ENCODE assay signal across 1 cellular context in the genomic region with DNA sequence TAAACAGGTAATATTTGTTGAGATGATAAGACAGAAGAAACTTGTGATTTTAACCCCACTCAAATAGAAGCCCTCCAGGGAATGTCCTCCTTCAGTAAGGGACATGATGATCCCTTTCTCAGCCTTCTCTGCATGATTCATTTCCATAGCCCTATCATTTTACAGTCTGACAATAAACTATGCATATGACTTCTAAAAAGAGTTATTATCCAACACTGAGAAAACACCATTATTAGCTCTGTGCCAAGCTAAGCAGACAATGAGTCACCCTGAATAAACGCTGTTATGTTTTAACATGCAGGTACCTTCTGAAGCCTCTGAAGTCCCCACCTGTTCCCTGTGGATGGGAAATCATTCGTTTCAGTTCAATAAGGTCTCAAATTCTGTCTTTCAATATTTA.
TF ChIP-seq lines count a peak whose summit lies in the region.

No MANE protein-coding gene starts in this region.

TF ChIP-seq in HepG2, 621 proteins besides CTCF, POLR2A, EP300 and RAD21 (continued from another document and continues in another):
- TF ChIP-seq, protein P1, sequence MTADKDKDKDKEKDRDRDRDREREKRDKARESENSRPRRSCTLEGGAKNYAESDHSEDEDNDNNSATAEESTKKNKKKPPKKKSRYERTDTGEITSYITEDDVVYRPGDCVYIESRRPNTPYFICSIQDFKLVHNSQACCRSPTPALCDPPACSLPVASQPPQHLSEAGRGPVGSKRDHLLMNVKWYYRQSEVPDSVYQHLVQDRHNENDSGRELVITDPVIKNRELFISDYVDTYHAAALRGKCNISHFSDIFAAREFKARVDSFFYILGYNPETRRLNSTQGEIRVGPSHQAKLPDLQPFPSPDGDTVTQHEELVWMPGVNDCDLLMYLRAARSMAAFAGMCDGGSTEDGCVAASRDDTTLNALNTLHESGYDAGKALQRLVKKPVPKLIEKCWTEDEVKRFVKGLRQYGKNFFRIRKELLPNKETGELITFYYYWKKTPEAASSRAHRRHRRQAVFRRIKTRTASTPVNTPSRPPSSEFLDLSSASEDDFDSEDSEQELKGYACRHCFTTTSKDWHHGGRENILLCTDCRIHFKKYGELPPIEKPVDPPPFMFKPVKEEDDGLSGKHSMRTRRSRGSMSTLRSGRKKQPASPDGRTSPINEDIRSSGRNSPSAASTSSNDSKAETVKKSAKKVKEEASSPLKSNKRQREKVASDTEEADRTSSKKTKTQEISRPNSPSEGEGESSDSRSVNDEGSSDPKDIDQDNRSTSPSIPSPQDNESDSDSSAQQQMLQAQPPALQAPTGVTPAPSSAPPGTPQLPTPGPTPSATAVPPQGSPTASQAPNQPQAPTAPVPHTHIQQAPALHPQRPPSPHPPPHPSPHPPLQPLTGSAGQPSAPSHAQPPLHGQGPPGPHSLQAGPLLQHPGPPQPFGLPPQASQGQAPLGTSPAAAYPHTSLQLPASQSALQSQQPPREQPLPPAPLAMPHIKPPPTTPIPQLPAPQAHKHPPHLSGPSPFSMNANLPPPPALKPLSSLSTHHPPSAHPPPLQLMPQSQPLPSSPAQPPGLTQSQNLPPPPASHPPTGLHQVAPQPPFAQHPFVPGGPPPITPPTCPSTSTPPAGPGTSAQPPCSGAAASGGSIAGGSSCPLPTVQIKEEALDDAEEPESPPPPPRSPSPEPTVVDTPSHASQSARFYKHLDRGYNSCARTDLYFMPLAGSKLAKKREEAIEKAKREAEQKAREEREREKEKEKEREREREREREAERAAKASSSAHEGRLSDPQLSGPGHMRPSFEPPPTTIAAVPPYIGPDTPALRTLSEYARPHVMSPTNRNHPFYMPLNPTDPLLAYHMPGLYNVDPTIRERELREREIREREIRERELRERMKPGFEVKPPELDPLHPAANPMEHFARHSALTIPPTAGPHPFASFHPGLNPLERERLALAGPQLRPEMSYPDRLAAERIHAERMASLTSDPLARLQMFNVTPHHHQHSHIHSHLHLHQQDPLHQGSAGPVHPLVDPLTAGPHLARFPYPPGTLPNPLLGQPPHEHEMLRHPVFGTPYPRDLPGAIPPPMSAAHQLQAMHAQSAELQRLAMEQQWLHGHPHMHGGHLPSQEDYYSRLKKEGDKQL (CRISPR knock-in tag; IDR thresholded peaks at IDR 0.05; ENCODE audit: low read depth): peak; percentile 52; the same call in 1 of the 2 replicates
- no peak for TF ChIP-seq NCOA1 (CRISPR knock-in tag; IDR thresholded peaks at IDR 0.05)
- no peak for TF ChIP-seq ESRRA (CRISPR knock-in tag; IDR thresholded peaks at IDR 0.05; ENCODE audit: low read depth)
- TF ChIP-seq, protein P2, sequence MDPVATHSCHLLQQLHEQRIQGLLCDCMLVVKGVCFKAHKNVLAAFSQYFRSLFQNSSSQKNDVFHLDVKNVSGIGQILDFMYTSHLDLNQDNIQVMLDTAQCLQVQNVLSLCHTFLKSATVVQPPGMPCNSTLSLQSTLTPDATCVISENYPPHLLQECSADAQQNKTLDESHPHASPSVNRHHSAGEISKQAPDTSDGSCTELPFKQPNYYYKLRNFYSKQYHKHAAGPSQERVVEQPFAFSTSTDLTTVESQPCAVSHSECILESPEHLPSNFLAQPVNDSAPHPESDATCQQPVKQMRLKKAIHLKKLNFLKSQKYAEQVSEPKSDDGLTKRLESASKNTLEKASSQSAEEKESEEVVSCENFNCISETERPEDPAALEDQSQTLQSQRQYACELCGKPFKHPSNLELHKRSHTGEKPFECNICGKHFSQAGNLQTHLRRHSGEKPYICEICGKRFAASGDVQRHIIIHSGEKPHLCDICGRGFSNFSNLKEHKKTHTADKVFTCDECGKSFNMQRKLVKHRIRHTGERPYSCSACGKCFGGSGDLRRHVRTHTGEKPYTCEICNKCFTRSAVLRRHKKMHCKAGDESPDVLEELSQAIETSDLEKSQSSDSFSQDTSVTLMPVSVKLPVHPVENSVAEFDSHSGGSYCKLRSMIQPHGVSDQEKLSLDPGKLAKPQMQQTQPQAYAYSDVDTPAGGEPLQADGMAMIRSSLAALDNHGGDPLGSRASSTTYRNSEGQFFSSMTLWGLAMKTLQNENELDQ (CRISPR knock-in tag; IDR thresholded peaks at IDR 0.05; ENCODE audit: borderline replicate concordance): no peak
- no peak for TF ChIP-seq CHD4 (IDR thresholded peaks at IDR 0.05; ENCODE audit: borderline replicate concordance, low read length)
- no peak for TF ChIP-seq ISL2 (CRISPR knock-in tag; IDR thresholded peaks at IDR 0.05)
- no peak for TF ChIP-seq HNF4A (CRISPR knock-in tag; IDR thresholded peaks at IDR 0.05)
- TF ChIP-seq, protein P3, sequence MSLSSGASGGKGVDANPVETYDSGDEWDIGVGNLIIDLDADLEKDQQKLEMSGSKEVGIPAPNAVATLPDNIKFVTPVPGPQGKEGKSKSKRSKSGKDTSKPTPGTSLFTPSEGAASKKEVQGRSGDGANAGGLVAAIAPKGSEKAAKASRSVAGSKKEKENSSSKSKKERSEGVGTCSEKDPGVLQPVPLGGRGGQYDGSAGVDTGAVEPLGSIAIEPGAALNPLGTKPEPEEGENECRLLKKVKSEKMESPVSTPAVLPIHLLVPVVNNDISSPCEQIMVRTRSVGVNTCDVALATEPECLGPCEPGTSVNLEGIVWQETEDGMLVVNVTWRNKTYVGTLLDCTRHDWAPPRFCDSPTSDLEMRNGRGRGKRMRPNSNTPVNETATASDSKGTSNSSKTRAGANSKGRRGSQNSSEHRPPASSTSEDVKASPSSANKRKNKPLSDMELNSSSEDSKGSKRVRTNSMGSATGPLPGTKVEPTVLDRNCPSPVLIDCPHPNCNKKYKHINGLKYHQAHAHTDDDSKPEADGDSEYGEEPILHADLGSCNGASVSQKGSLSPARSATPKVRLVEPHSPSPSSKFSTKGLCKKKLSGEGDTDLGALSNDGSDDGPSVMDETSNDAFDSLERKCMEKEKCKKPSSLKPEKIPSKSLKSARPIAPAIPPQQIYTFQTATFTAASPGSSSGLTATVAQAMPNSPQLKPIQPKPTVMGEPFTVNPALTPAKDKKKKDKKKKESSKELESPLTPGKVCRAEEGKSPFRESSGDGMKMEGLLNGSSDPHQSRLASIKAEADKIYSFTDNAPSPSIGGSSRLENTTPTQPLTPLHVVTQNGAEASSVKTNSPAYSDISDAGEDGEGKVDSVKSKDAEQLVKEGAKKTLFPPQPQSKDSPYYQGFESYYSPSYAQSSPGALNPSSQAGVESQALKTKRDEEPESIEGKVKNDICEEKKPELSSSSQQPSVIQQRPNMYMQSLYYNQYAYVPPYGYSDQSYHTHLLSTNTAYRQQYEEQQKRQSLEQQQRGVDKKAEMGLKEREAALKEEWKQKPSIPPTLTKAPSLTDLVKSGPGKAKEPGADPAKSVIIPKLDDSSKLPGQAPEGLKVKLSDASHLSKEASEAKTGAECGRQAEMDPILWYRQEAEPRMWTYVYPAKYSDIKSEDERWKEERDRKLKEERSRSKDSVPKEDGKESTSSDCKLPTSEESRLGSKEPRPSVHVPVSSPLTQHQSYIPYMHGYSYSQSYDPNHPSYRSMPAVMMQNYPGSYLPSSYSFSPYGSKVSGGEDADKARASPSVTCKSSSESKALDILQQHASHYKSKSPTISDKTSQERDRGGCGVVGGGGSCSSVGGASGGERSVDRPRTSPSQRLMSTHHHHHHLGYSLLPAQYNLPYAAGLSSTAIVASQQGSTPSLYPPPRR (CRISPR knock-in tag; IDR thresholded peaks at IDR 0.05; ENCODE audit: borderline replicate concordance): peak; percentile 48; the same call in 1 of the 2 replicates
- no peak for TF ChIP-seq ZNF766 (CRISPR knock-in tag; IDR thresholded peaks at IDR 0.05; ENCODE audit: borderline replicate concordance)
- TF ChIP-seq, protein P4, sequence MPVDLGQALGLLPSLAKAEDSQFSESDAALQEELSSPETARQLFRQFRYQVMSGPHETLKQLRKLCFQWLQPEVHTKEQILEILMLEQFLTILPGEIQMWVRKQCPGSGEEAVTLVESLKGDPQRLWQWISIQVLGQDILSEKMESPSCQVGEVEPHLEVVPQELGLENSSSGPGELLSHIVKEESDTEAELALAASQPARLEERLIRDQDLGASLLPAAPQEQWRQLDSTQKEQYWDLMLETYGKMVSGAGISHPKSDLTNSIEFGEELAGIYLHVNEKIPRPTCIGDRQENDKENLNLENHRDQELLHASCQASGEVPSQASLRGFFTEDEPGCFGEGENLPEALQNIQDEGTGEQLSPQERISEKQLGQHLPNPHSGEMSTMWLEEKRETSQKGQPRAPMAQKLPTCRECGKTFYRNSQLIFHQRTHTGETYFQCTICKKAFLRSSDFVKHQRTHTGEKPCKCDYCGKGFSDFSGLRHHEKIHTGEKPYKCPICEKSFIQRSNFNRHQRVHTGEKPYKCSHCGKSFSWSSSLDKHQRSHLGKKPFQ (CRISPR knock-in tag; IDR thresholded peaks at IDR 0.05; ENCODE audit: insufficient replicate concordance): no peak
- no peak for TF ChIP-seq STAT5B (CRISPR knock-in tag; IDR thresholded peaks at IDR 0.05)
- no peak for TF ChIP-seq CREB1 (IDR thresholded peaks at IDR 0.05)
- TF ChIP-seq CREB1 (CRISPR knock-in tag; IDR thresholded peaks at IDR 0.05): peak; percentile 48; the same call in 1 of the 2 replicates
- no peak for TF ChIP-seq ZNF749 (CRISPR knock-in tag; IDR thresholded peaks at IDR 0.05; ENCODE audit: borderline replicate concordance)
- TF ChIP-seq, protein P5, sequence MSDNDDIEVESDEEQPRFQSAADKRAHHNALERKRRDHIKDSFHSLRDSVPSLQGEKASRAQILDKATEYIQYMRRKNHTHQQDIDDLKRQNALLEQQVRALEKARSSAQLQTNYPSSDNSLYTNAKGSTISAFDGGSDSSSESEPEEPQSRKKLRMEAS (IDR thresholded peaks at IDR 0.05): no peak
- TF ChIP-seq, protein P6, sequence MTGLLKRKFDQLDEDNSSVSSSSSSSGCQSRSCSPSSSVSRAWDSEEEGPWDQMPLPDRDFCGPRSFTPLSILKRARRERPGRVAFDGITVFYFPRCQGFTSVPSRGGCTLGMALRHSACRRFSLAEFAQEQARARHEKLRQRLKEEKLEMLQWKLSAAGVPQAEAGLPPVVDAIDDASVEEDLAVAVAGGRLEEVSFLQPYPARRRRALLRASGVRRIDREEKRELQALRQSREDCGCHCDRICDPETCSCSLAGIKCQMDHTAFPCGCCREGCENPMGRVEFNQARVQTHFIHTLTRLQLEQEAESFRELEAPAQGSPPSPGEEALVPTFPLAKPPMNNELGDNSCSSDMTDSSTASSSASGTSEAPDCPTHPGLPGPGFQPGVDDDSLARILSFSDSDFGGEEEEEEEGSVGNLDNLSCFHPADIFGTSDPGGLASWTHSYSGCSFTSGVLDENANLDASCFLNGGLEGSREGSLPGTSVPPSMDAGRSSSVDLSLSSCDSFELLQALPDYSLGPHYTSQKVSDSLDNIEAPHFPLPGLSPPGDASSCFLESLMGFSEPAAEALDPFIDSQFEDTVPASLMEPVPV (CRISPR knock-in tag; IDR thresholded peaks at IDR 0.05): no peak
- no peak for TF ChIP-seq ZNF30 (CRISPR knock-in tag; IDR thresholded peaks at IDR 0.05)
- no peak for TF ChIP-seq ZNF251 (CRISPR knock-in tag; IDR thresholded peaks at IDR 0.05)
- no peak for TF ChIP-seq KDM4B (CRISPR knock-in tag; IDR thresholded peaks at IDR 0.05)
- TF ChIP-seq ZNF333 (CRISPR knock-in tag; IDR thresholded peaks at IDR 0.05; ENCODE audit: borderline replicate concordance): no peak
- TF ChIP-seq ZC3H4 (CRISPR knock-in tag; IDR thresholded peaks at IDR 0.05; ENCODE audit: borderline replicate concordance): no peak
- TF ChIP-seq EHMT2 (IDR thresholded peaks at IDR 0.05; ENCODE audit: borderline replicate concordance, low read depth, low read length): no peak
- TF ChIP-seq ZNF354B (CRISPR knock-in tag; IDR thresholded peaks at IDR 0.05): no peak
- TF ChIP-seq, protein P7, sequence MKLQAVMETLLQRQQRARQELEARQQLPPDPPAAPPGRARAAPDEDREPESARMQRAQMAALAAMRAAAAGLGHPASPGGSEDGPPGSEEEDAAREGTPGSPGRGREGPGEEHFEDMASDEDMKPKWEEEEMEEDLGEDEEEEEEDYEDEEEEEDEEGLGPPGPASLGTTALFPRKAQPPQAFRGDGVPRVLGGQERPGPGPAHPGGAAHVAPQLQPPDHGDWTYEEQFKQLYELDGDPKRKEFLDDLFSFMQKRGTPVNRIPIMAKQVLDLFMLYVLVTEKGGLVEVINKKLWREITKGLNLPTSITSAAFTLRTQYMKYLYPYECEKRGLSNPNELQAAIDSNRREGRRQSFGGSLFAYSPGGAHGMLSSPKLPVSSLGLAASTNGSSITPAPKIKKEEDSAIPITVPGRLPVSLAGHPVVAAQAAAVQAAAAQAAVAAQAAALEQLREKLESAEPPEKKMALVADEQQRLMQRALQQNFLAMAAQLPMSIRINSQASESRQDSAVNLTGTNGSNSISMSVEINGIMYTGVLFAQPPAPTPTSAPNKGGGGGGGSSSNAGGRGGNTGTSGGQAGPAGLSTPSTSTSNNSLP (IDR thresholded peaks at IDR 0.05; ENCODE audit: low read depth, low read length): peak; percentile 78; the same call in 1 of the 2 replicates
- TF ChIP-seq, protein P8, sequence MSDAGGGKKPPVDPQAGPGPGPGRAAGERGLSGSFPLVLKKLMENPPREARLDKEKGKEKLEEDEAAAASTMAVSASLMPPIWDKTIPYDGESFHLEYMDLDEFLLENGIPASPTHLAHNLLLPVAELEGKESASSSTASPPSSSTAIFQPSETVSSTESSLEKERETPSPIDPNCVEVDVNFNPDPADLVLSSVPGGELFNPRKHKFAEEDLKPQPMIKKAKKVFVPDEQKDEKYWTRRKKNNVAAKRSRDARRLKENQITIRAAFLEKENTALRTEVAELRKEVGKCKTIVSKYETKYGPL (CRISPR knock-in tag; IDR thresholded peaks at IDR 0.05): no peak
- TF ChIP-seq, protein P9, sequence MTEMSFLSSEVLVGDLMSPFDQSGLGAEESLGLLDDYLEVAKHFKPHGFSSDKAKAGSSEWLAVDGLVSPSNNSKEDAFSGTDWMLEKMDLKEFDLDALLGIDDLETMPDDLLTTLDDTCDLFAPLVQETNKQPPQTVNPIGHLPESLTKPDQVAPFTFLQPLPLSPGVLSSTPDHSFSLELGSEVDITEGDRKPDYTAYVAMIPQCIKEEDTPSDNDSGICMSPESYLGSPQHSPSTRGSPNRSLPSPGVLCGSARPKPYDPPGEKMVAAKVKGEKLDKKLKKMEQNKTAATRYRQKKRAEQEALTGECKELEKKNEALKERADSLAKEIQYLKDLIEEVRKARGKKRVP (CRISPR knock-in tag; IDR thresholded peaks at IDR 0.05): peak in 1 of 2 experiments; percentile 2; a peak in 1 of 4 replicates
- TF ChIP-seq SIX1 (CRISPR knock-in tag; IDR thresholded peaks at IDR 0.05; ENCODE audit: borderline replicate concordance): peak; percentile 96; the same call in 1 of the 2 replicates
- no peak for TF ChIP-seq ZNF253 (CRISPR knock-in tag; IDR thresholded peaks at IDR 0.05; ENCODE audit: borderline replicate concordance)
- TF ChIP-seq MYNN (CRISPR knock-in tag; IDR thresholded peaks at IDR 0.05; ENCODE audit: low read depth): no peak
- TF ChIP-seq ZNF670 (CRISPR knock-in tag; IDR thresholded peaks at IDR 0.05; ENCODE audit: borderline replicate concordance): no peak
- TF ChIP-seq ZNF3 (CRISPR knock-in tag; IDR thresholded peaks at IDR 0.05): no peak
- no peak for TF ChIP-seq NFE2 (CRISPR knock-in tag; IDR thresholded peaks at IDR 0.05)
- TF ChIP-seq ZEB1 (IDR thresholded peaks at IDR 0.05; ENCODE audit: insufficient replicate concordance, low read depth): peak; percentile 71
- TF ChIP-seq, protein P10, sequence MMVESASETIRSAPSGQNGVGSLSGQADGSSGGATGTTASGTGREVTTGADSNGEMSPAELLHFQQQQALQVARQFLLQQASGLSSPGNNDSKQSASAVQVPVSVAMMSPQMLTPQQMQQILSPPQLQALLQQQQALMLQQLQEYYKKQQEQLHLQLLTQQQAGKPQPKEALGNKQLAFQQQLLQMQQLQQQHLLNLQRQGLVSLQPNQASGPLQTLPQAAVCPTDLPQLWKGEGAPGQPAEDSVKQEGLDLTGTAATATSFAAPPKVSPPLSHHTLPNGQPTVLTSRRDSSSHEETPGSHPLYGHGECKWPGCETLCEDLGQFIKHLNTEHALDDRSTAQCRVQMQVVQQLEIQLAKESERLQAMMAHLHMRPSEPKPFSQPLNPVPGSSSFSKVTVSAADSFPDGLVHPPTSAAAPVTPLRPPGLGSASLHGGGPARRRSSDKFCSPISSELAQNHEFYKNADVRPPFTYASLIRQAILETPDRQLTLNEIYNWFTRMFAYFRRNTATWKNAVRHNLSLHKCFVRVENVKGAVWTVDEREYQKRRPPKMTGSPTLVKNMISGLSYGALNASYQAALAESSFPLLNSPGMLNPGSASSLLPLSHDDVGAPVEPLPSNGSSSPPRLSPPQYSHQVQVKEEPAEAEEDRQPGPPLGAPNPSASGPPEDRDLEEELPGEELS (CRISPR knock-in tag; IDR thresholded peaks at IDR 0.05): no peak
